Comparison of ENCODE assay signal across 30 cellular contexts in the genomic region with DNA sequence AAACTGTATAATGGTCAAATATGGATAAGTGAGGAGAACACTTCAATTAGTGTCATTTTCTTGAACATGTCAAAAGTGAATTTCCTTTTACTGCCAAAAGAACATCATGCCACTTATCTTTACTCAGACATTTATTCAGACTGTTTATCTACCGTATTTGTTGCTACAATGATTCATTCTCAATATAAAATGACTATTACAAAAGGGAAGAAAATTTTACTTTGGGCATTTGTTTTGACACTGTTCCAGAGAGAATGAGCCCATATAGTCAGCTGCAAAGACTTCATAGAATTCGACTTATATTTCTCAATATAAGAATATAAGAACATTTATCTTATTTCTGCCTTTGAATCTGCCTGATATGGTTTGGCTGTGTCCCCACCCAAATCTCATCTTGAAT.
"Had no signal": no experiment of that assay in that cellular context is flagged by ENCODE, and none has a peak within 500 bp of the region (broad histone marks: within the 10 kb centered on the region; RNA-seq: fewer than 3 reads in every experiment).

No MANE protein-coding gene starts in this region.

- H3K4me1 ChIP-seq: adrenal gland, ascending aorta, esophagus squamous epithelium, gastrocnemius medialis, left ventricle myocardium inferior, neural progenitor cell had no signal

- H3K27me3 ChIP-seq: adrenal gland, ascending aorta, esophagus squamous epithelium, gastrocnemius medialis, neural progenitor cell had no signal

- H3K9me3 ChIP-seq: adrenal gland, ascending aorta, gastrocnemius medialis, thoracic aorta had no signal

- H3K4me3 Mint-ChIP-seq: activated naive CD8-positive, alpha-beta T cell; natural killer cell; neural progenitor cell had no signal

- H3K27ac ChIP-seq: adrenal gland, ascending aorta, epithelial cell of prostate, esophagus squamous epithelium, gastrocnemius medialis, left ventricle myocardium inferior, neural progenitor cell, thoracic aorta, VCaP had no signal

- FAIRE-seq: bronchial epithelial cell, colon, urothelium cell line had no signal

- H3K4me3 ChIP-seq: adrenal gland, ascending aorta, esophagus squamous epithelium, gastrocnemius medialis, left ventricle myocardium inferior, lung, neural progenitor cell, thoracic aorta had no signal

- ATAC-seq: gastrocnemius medialis, natural killer cell, right cardiac atrium had no signal

- H3K27me3 Mint-ChIP-seq: activated naive CD8-positive, alpha-beta T cell had no signal

- H3K27ac Mint-ChIP-seq: activated naive CD8-positive, alpha-beta T cell; natural killer cell; neural progenitor cell had no signal

- H3K36me3 Mint-ChIP-seq: activated naive CD8-positive, alpha-beta T cell; neural progenitor cell had no signal

- H3K36me3 ChIP-seq: adrenal gland, ascending aorta, esophagus squamous epithelium, gastrocnemius medialis, left ventricle myocardium inferior, neural progenitor cell, thoracic aorta had no signal

- DNase-seq: activated CD4-positive, alpha-beta T cell treated with anti-CD3 and anti-CD28 coated beads for 48 hours; activated CD4-positive, alpha-beta T cell treated with anti-CD3 and anti-CD28 coated beads, Interleukin-2, amount 50 U/mL, for 48 hours; activated CD8-positive, alpha-beta memory T cell treated with anti-CD3 and anti-CD28 coated beads for 24 hours; activated effector memory CD4-positive, alpha-beta T cell treated with Interleukin-2 at 50 U/mL for 16 hours; activated naive CD4-positive, alpha-beta T cell treated with Interleukin-2 at 50 U/mL for 16 hours; adrenal gland; dermis blood vessel endothelial cell; effector CD4-positive, alpha-beta T cell; esophagus squamous epithelium; gastrocnemius medialis; glutamatergic neuron; islet precursor cell; left ventricle myocardium inferior; mesendoderm; natural killer cell; right cardiac atrium; stimulated activated CD4-positive, alpha-beta T cell treated with anti-CD3 and anti-CD28 coated beads, Interleukin-2, amount 100 ng/mL, for 48 hours; stimulated activated naive CD4-positive, alpha-beta T cell treated with Interleukin-2 at 50 U/mL for 16 hours; T-helper 9 cell; trophoblast cell had no signal

- H3K4me1 Mint-ChIP-seq: natural killer cell, neural progenitor cell had no signal

- H3K9ac ChIP-seq: neural progenitor cell had no signal

- H3K4me2 ChIP-seq: neural progenitor cell had no signal

- H2AFZ ChIP-seq: neural progenitor cell had no signal
